Comparison of ENCODE assay signal across 3 cellular contexts in the genomic region with DNA sequence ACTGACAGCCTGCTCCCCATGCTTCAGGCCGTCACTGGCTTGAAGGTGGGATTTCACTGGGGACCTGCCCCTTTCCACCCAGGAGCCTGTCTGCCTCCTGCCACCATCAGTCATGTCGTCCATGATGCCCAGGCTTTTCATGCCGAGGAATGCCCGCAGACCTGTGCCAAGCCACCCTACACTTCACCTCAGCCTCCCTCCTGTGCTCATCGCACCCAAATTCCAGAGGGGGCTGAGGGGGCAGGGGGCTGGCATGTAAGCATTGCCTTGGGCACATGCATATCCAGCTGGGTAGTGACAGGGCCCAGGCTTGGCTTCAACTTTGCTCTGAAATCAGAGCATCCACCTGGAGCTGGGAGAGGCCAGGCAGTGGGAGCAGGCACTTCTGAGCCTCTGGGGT. TPM values are rescaled to one million over a fixed set of nuclear protein-coding genes. Genes with fewer than 3 reads are reported as not detected.
"Had no signal": no experiment of that assay in that cellular context is flagged by ENCODE, and none has a peak within 500 bp of the region (broad histone marks: within the 10 kb centered on the region; RNA-seq: fewer than 3 reads in every experiment).

No MANE protein-coding gene starts in this region.

- DNase-seq: GDM1, GF-D8 had no signal

- ATAC-seq: GM12878 had no signal

- H3K4me3 ChIP-seq: GM12878 had no signal

RNA-seq across cellular contexts. Expression of gene RPRM, which starts 20.9 kb away (rescaled TPM):
- total RNA-seq: GM12878 had no signal
